ENCODE assay signal across 17 cellular contexts in the genomic region with DNA sequence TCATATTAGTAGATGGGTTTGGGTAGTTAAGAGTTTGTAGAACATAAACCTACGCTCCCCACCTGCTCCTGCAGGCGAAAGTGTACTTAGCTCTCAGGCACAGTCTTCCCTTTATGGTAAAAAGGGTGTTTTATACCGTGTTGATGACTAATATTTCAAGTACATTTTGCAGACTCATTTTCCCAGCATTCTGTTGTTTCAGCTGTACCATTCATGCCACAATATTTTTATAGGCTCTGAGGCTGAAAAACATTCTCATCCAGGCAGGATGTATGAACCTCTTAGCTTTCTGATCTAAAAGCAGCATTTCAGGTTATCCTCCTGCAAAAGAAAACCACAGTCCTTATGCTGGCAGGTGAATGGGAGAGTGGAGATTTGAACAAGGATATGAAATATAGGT.
A peak's percentile ranks its signal among the peaks of the same experiment; 100 is the strongest.
DNase-seq lines count a peak whose midpoint lies in the region; ATAC-seq and TF ChIP-seq lines count a peak whose summit lies in the region.
"Had no signal": no experiment of that assay in that cellular context is flagged by ENCODE, and none has a peak within 500 bp of the region (broad histone marks: within the 10 kb centered on the region; RNA-seq: fewer than 3 reads in every experiment).

No MANE protein-coding gene starts in this region.

- POLR2A ChIA-PET in T-cell (lab: Charles Lee): no interaction called here

- H3K36me3 ChIP-seq in OCI-LY3 (replicated peaks; ENCODE audit: low read depth, low read length): no peaks in the 10 kb centered on the region
- no peaks in the 10 kb centered on the region for H3K36me3 ChIP-seq in upper lobe of right lung
- H3K36me3 ChIP-seq: heart left ventricle, left ventricle myocardium inferior, SJCRH30 had no signal

- H3K27ac Mint-ChIP-seq in T-cell: no peak overlapping the region
- H3K27ac Mint-ChIP-seq: activated naive CD4-positive, alpha-beta T cell treated with anti-CD3 and anti-CD28 coated beads, Interleukin-2, amount 50 U/mL, for 72 hours; dendritic cell treated with granulocyte-macrophage colony-stimulating factor and Interleukin-4, amounts not matched to agents 40 ng/mL and 50 ng/mL, for 4 days; naive thymus-derived CD8-positive, alpha-beta T cell had no signal

- no peak overlapping the region for H2AFZ ChIP-seq in OCI-LY3 (ENCODE audit: low read depth, low read length)

- H3K27me3 Mint-ChIP-seq in T-cell: peaks cover 0 to 2% of the 10 kb centered on the region in 2 donors
- H3K27me3 Mint-ChIP-seq: dendritic cell treated with granulocyte-macrophage colony-stimulating factor and Interleukin-4, amounts not matched to agents 40 ng/mL and 50 ng/mL, for 4 days had no signal

- no peaks in the 10 kb centered on the region for H3K79me2 ChIP-seq in OCI-LY3 (ENCODE audit: low read length)

- DNase-seq in dermis blood vessel endothelial cell (peak; percentile 86), retinal pigment epithelial cell (ENCODE audit: low read depth) (peak; percentile 8), NCI-H2227 treated with DMSO at 0.1 percent for 48 hours (lab: John Stamatoyannopoulos, UW) (no peak), T-cell (no peak), upper lobe of right lung (no peak)
- DNase-seq: COR-L47; heart left ventricle; left ventricle myocardium inferior; naive thymus-derived CD8-positive, alpha-beta T cell; NCI-H1105; NCI-H526 had no signal

- H4K20me1 ChIP-seq in OCI-LY3 (ENCODE audit: insufficient read depth, low read length): no peaks in the 10 kb centered on the region

- H3K36me3 Mint-ChIP-seq in T-cell: no peaks in the 10 kb centered on the region
- H3K36me3 Mint-ChIP-seq: naive thymus-derived CD8-positive, alpha-beta T cell had no signal

- peaks cover 4 to 12% (median 10%) of the 10 kb centered on the region in 3 donors for H3K9me3 Mint-ChIP-seq in T-cell

- H3K4me3 ChIP-seq in OCI-LY3 (ENCODE audit: low read length) (no peak overlapping the region), retinal pigment epithelial cell (ENCODE audit: low read length) (no peak overlapping the region), upper lobe of right lung (no peak overlapping the region)
- H3K4me3 ChIP-seq: heart left ventricle, left ventricle myocardium inferior, SJCRH30, skin epidermis had no signal

- no peak overlapping the region for H3K4me3 Mint-ChIP-seq in T-cell
- H3K4me3 Mint-ChIP-seq: dendritic cell treated with granulocyte-macrophage colony-stimulating factor and Interleukin-4, amounts not matched to agents 40 ng/mL and 50 ng/mL, for 4 days; naive thymus-derived CD8-positive, alpha-beta T cell had no signal

- intact Hi-C loops in upper lobe of right lung (cut with DNase I): no loop called here

- peak overlapping the region; percentile 30 for H3K4me2 ChIP-seq in OCI-LY3 (ENCODE audit: low read length)

- peak; percentile 55 for ATAC-seq in GM18511 (IDR thresholded peaks at IDR 0.05; ENCODE audit: unreplicated experiment)
- no peak for ATAC-seq in T-cell (replicated peaks in 1 of 4)
- no peak for ATAC-seq in upper lobe of right lung
- ATAC-seq: activated naive CD4-positive, alpha-beta T cell treated with anti-CD3 and anti-CD28 coated beads, Interleukin-2, amount 50 U/mL, for 72 hours; heart left ventricle; naive thymus-derived CD8-positive, alpha-beta T cell had no signal

- H3K9ac ChIP-seq in OCI-LY3 (ENCODE audit: low read length): no peak overlapping the region

- no peak for TF ChIP-seq CTCF in OCI-LY3 (IDR thresholded peaks at IDR 0.05; ENCODE audit: low read depth, low read length)
- no peak for TF ChIP-seq CTCF in retinal pigment epithelial cell (conservative IDR thresholded peaks at IDR 0.05; ENCODE audit: low read depth, low read length)
- TF ChIP-seq CTCF in upper lobe of right lung (IDR thresholded peaks at IDR 0.05): no peak

- peaks cover 21% of the 10 kb centered on the region for H3K4me1 ChIP-seq in OCI-LY3 (ENCODE audit: low read length)
- H3K4me1 ChIP-seq in upper lobe of right lung: no peaks in the 10 kb centered on the region
- H3K4me1 ChIP-seq: heart left ventricle, left ventricle myocardium inferior had no signal

- no peaks in the 10 kb centered on the region for H3K4me1 Mint-ChIP-seq in T-cell
- H3K4me1 Mint-ChIP-seq: naive thymus-derived CD8-positive, alpha-beta T cell had no signal

- no peaks in the 10 kb centered on the region for H3K9me3 ChIP-seq in OCI-LY3 (ENCODE audit: insufficient read depth, low read length)
- H3K9me3 ChIP-seq in upper lobe of right lung: no peaks in the 10 kb centered on the region
- H3K9me3 ChIP-seq: heart left ventricle, left ventricle myocardium inferior, SJCRH30 had no signal

- CTCF ChIA-PET in T-cell (lab: Charles Lee): no interaction called here

- H3K27ac ChIP-seq in OCI-LY3 (ENCODE audit: low read length) (no peak overlapping the region), upper lobe of right lung (no peak overlapping the region)
- H3K27ac ChIP-seq: heart left ventricle, left ventricle myocardium inferior, SJCRH30, skin epidermis had no signal

- peaks cover 31% of the 10 kb centered on the region for H3K27me3 ChIP-seq in OCI-LY3 (ENCODE audit: low read depth, low read length)
- H3K27me3 ChIP-seq in upper lobe of right lung: no peaks in the 10 kb centered on the region
- H3K27me3 ChIP-seq: heart left ventricle, SJCRH30 had no signal

Comparison
In these comparisons a context has a peak if more than half of its experiments do, and no peak if none do; other contexts are left out.
1. DNase-seq: peak in dermis blood vessel endothelial cell (single experiment) and retinal pigment epithelial cell (single experiment); none in NCI-H2227 treated with DMSO at 0.1 percent for 48 hours (single experiment), T-cell (0 of 34) and upper lobe of right lung (single experiment).